ENCODE assay signal across 1 cellular context in the genomic region with DNA sequence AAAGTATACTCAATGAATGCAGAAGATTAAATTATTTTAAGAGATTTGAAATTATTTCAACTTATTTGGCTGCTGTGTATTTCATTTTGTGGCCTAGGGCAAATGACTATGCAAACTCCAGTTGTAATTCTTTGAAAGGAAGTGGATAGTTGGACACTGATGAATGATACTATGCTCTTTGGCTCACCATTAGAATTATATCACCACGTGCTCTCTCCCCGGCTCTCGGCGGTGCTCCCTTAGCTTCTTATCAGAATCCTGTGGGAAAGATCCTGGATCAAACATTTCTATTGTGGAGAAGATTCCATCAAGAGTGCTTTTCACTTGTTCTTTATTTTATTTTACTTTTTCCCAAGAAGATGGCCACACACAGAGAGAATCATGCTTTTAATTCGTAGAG.
TF ChIP-seq lines count a peak whose summit lies in the region.

No MANE protein-coding gene starts in this region.

TF ChIP-seq in K562, 482 proteins besides CTCF, POLR2A, EP300 and RAD21 (continued from another document):
- TF ChIP-seq MGA (IDR thresholded peaks at IDR 0.05) (peak; percentile 40; the same call in 1 of the 2 replicates), MEIS2 (IDR thresholded peaks at IDR 0.05; ENCODE audit: partially characterized antibody) (peak; percentile 54), ZNF311 (CRISPR knock-in tag; IDR thresholded peaks at IDR 0.05) (peak; percentile 82), ZNF23 (CRISPR knock-in tag; IDR thresholded peaks at IDR 0.05) (0 out of 2 replicates have a peak, but pooled peaks have one; percentile 2), TEAD1 (CRISPR knock-in tag; IDR thresholded peaks at IDR 0.05) (peak in 1 of 2 experiments; percentile 9; a peak in 1 of 4 replicates), CXXC5 (CRISPR knock-in tag; IDR thresholded peaks at IDR 0.05) (no peak), ZNF79 (CRISPR knock-in tag; IDR thresholded peaks at IDR 0.05; ENCODE audit: low read depth) (peak; percentile 28; the same call in 1 of the 2 replicates), FOXO4 (CRISPR knock-in tag; IDR thresholded peaks at IDR 0.05) (no peak), ZNF639 (CRISPR knock-in tag; conservative IDR thresholded peaks at IDR 0.05 in 1 of 2, IDR thresholded peaks at IDR 0.05 in 1 of 2) (no peak), MEF2A (IDR thresholded peaks at IDR 0.05; ENCODE audit: control insufficient read depth, low read depth, low read length) (no peak)
- TF ChIP-seq, protein P1, sequence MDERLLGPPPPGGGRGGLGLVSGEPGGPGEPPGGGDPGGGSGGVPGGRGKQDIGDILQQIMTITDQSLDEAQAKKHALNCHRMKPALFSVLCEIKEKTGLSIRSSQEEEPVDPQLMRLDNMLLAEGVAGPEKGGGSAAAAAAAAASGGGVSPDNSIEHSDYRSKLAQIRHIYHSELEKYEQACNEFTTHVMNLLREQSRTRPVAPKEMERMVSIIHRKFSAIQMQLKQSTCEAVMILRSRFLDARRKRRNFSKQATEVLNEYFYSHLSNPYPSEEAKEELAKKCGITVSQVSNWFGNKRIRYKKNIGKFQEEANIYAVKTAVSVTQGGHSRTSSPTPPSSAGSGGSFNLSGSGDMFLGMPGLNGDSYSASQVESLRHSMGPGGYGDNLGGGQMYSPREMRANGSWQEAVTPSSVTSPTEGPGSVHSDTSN (CRISPR knock-in tag; IDR thresholded peaks at IDR 0.05; ENCODE audit: low read depth), result no peak
- TF ChIP-seq, protein P1 (tag; conservative IDR thresholded peaks at IDR 0.05; ENCODE audit: low read depth), result peak; percentile 73
- TF ChIP-seq, protein P2, sequence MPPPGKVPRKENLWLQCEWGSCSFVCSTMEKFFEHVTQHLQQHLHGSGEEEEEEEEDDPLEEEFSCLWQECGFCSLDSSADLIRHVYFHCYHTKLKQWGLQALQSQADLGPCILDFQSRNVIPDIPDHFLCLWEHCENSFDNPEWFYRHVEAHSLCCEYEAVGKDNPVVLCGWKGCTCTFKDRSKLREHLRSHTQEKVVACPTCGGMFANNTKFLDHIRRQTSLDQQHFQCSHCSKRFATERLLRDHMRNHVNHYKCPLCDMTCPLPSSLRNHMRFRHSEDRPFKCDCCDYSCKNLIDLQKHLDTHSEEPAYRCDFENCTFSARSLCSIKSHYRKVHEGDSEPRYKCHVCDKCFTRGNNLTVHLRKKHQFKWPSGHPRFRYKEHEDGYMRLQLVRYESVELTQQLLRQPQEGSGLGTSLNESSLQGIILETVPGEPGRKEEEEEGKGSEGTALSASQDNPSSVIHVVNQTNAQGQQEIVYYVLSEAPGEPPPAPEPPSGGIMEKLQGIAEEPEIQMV (tag; conservative IDR thresholded peaks at IDR 0.05; ENCODE audit: low read depth), result no peak
- TF ChIP-seq, protein P3, sequence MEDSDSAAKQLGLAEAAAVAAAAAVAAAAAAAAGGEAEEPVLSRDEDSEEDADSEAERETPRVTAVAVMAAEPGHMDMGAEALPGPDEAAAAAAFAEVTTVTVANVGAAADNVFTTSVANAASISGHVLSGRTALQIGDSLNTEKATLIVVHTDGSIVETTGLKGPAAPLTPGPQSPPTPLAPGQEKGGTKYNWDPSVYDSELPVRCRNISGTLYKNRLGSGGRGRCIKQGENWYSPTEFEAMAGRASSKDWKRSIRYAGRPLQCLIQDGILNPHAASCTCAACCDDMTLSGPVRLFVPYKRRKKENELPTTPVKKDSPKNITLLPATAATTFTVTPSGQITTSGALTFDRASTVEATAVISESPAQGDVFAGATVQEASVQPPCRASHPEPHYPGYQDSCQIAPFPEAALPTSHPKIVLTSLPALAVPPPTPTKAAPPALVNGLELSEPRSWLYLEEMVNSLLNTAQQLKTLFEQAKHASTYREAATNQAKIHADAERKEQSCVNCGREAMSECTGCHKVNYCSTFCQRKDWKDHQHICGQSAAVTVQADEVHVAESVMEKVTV (CRISPR knock-in tag; IDR thresholded peaks at IDR 0.05), result 0 out of 2 replicates have a peak, but pooled peaks have one; percentile 3
